ENCODE assay signal across 22 cellular contexts in genomic region chr3:119148493-119149180, GRCh38. TPM values are rescaled to one million over a fixed set of nuclear protein-coding genes. Genes with fewer than 3 reads are reported as not detected.
A peak's percentile ranks its signal among the peaks of the same experiment; 100 is the strongest.
DNase-seq lines count a peak whose midpoint lies in the region; ATAC-seq and TF ChIP-seq lines count a peak whose summit lies in the region.
"Had no signal": no experiment of that assay in that cellular context is flagged by ENCODE, and none has a peak within 500 bp of the region (broad histone marks: within the 10 kb centered on the region; RNA-seq: fewer than 3 reads in every experiment).

No MANE protein-coding gene starts in this region.

- H3K36me3 ChIP-seq in GM23248 (ENCODE audit: low read depth) (no peaks in the 10 kb centered on the region), RWPE2 (ENCODE audit: low read depth) (no peaks in the 10 kb centered on the region)
- H3K36me3 ChIP-seq: cardiac muscle cell, esophagus squamous epithelium, left ventricle myocardium inferior, sigmoid colon had no signal

- H3K4me1 ChIP-seq in GM23248 (ENCODE audit: insufficient read depth) (peaks cover 14% of the 10 kb centered on the region), RWPE2 (ENCODE audit: insufficient read depth, poor library complexity, severe bottlenecking) (no peaks in the 10 kb centered on the region)
- H3K4me1 ChIP-seq: left ventricle myocardium inferior, sigmoid colon had no signal

- H3K9me3 ChIP-seq in GM23248 (ENCODE audit: low read depth) (peaks cover 4% of the 10 kb centered on the region), RWPE2 (ENCODE audit: severe bottlenecking) (no peaks in the 10 kb centered on the region)

- H3K27ac ChIP-seq in GM23248, result peak overlapping the region; percentile 56
- no peak overlapping the region for H3K27ac ChIP-seq in RWPE2 (ENCODE audit: poor library complexity, severe bottlenecking)
- H3K27ac ChIP-seq: cardiac muscle cell, dorsolateral prefrontal cortex, esophagus squamous epithelium, left ventricle myocardium inferior, sigmoid colon had no signal

- H3K27me3 ChIP-seq in GM23248 (replicated peaks; ENCODE audit: insufficient read depth) (no peaks in the 10 kb centered on the region), RWPE2 (ENCODE audit: insufficient read depth, poor library complexity, severe bottlenecking) (no peaks in the 10 kb centered on the region)
- H3K27me3 ChIP-seq: cardiac muscle cell, dorsolateral prefrontal cortex, esophagus squamous epithelium, sigmoid colon had no signal

- peaks cover 16% of the 10 kb centered on the region for H3F3A ChIP-seq in GM23248 (ENCODE audit: insufficient read depth)

- H3K79me2 ChIP-seq in GM23248 (ENCODE audit: insufficient read depth), result no peaks in the 10 kb centered on the region

- ATAC-seq in RWPE2 (ENCODE audit: low read depth), result peak; percentile 94
- ATAC-seq: T-cell had no signal

- H3K9me2 ChIP-seq in GM23248 (ENCODE audit: insufficient read depth), result no peaks in the 10 kb centered on the region

- H4K20me1 ChIP-seq in GM23248 (ENCODE audit: insufficient read depth), result no peaks in the 10 kb centered on the region

- in situ Hi-C loops in GM23248 (cut with MboI), result loop anchor here (10.0 kb wide), 1 partner anchor 96 kb away; the partner anchor contains the start of gene B4GALT4

- DNase-seq in GM23248, result peak; percentile 69
- no peak for DNase-seq in RWPE2 (ENCODE audit: low spot score)
- peak; percentile 53 for DNase-seq in fibroblast of mammary gland (ENCODE audit: low read depth)
- peak; percentile 43 for DNase-seq in stromal cell of bone marrow (ENCODE audit: low read depth)
- DNase-seq in NCI-H1694 (lab: John Stamatoyannopoulos, UW), result no peak
- DNase-seq in stimulated activated CD4-positive, alpha-beta T cell treated with anti-CD3 and anti-CD28 coated beads, Interleukin-4, amount 100 ng/mL, for 1 hour, result no peak
- no peak for DNase-seq in AML-193 (lab: John Stamatoyannopoulos, UW)
- DNase-seq: activated CD4-positive, alpha-beta T cell treated with anti-CD3 and anti-CD28 coated beads, Interleukin-2, amount 50 U/mL, for 4 hours; activated T-cell treated with anti-CD3 and anti-CD28 coated beads, Interleukin-2, amount 50 U/mL, for 1 hour; C1 segment of cervical spinal cord; DMS 273 treated with DMSO at 0.1 percent for 48 hours; dorsolateral prefrontal cortex; esophagus squamous epithelium; left ventricle myocardium inferior; NCI-H187; occipital lobe; SHP77; sigmoid colon; stimulated activated CD4-positive, alpha-beta T cell treated with anti-CD3 and anti-CD28 coated beads, Interleukin-2, amount 100 ng/mL, for 48 hours; T-cell had no signal

- no peak overlapping the region for H3K9ac ChIP-seq in GM23248

- no peak overlapping the region for H2AFZ ChIP-seq in GM23248

- WGBS in GM23248 (ENCODE audit: low coverage in 1 of 2, low lambda C conversion rate in 2 of 2, missing lambda C conversion rate in 2 of 2), 2 experiments, result 52 to 63% methylated on average over 2 of the region's 2 CpGs

- H3K4me3 ChIP-seq in GM23248, result no peak overlapping the region
- no peak overlapping the region for H3K4me3 ChIP-seq in RWPE2 (ENCODE audit: severe bottlenecking)
- no peak overlapping the region for H3K4me3 ChIP-seq in fibroblast of mammary gland (ENCODE audit: control insufficient read depth, low read depth, low read length)
- H3K4me3 ChIP-seq: cardiac muscle cell, dorsolateral prefrontal cortex, esophagus squamous epithelium, left ventricle myocardium inferior, sigmoid colon had no signal

- peak overlapping the region; percentile 26 for H3K4me2 ChIP-seq in GM23248 (ENCODE audit: unreplicated experiment)

- TF ChIP-seq CTCF in RWPE2 (IDR thresholded peaks at IDR 0.05; ENCODE audit: poor library complexity, severe bottlenecking) (no peak), fibroblast of mammary gland (conservative IDR thresholded peaks at IDR 0.05; ENCODE audit: control insufficient read depth, insufficient read depth, low read depth, low read length) (no peak)

RNA-seq across cellular contexts. Expression of gene TEX55, which starts 2.7 kb away (rescaled TPM):
- total RNA-seq in GM23248 (2014; rRNA removed; shearing (Covaris generic)), result not detected in 2 replicates
- not detected in 2 replicates for polyA plus RNA-seq in GM23248 (2016; fragmentation: Nextera tagmentation; extraction: Ambion mirVana)
- total RNA-seq: cardiac muscle cell, dorsolateral prefrontal cortex, esophagus squamous epithelium, left ventricle myocardium inferior, NCI-H460, occipital lobe, sigmoid colon, T-cell had no signal
- polyA plus RNA-seq: cardiac muscle cell, sigmoid colon had no signal

RNA-seq across cellular contexts. Expression of gene UPK1B, which starts 24.8 kb away (rescaled TPM):
- total RNA-seq in GM23248 (2014; rRNA removed; shearing (Covaris generic)), result 0.13 TPM in 1 of 2 replicates, not detected in the other
- polyA plus RNA-seq in GM23248 (2016; fragmentation: Nextera tagmentation; extraction: Ambion mirVana), result not detected in 2 replicates
- total RNA-seq: cardiac muscle cell, left ventricle myocardium inferior, NCI-H460, sigmoid colon, T-cell had no signal
- polyA plus RNA-seq: sigmoid colon had no signal

Comparison
In these comparisons a context has a peak if more than half of its experiments do, and no peak if none do; other contexts are left out.
1. DNase-seq: peak in GM23248 (single experiment), fibroblast of mammary gland (single experiment) and stromal cell of bone marrow (single experiment); none in RWPE2 (single experiment), NCI-H1694 (single experiment), stimulated activated CD4-positive, alpha-beta T cell treated with anti-CD3 and anti-CD28 coated beads, Interleukin-4, amount 100 ng/mL, for 1 hour (single experiment) and AML-193 (0 of 2).